In the genomic region with DNA sequence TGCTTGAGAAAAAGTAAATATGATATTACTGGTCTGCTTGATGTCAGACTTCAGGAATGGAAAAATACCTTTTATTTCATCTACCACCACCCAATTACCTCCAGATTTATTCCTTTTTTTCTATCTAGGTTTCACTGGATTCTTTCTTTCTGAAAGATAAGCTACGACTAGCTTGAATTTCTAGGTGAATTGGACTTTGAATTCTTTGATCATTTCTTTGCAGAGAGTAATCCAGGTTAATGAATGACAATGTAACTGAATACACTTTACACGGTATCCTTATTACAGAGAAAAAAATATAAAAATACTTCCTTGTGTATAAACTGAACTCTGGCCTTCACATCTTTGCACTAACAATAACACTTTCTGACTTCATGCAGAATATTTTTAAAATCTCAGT, we compare ENCODE assay signal across 24 cellular contexts. TPM values are rescaled to one million over a fixed set of nuclear protein-coding genes. Genes with fewer than 3 reads are reported as not detected.
DNase-seq lines count a peak whose midpoint lies in the region; ATAC-seq and TF ChIP-seq lines count a peak whose summit lies in the region.
"Had no signal": no experiment of that assay in that cellular context is flagged by ENCODE, and none has a peak within 500 bp of the region (broad histone marks: within the 10 kb centered on the region; RNA-seq: fewer than 3 reads in every experiment).

No MANE protein-coding gene starts in this region.

- H3K4me3 ChIP-seq in GM23338 (no peak overlapping the region), body of pancreas (no peak overlapping the region), smooth muscle cell (peak overlapping the region; percentile 17)
- H3K4me3 ChIP-seq: GM12878, heart right ventricle, spleen had no signal

- H3K27ac ChIP-seq in GM23338 (ENCODE audit: low read depth) (no peak overlapping the region), body of pancreas (peak overlapping the region in 3 of 4 donors; percentile 78 to 87 (median 82)), smooth muscle cell (ENCODE audit: low read depth) (no peak overlapping the region)
- H3K27ac ChIP-seq: brain microvascular endothelial cell, C4-2B, foreskin keratinocyte, heart right ventricle, KMS-11, spleen had no signal

- H3K4me2 ChIP-seq in GM23338 (peak overlapping the region; percentile 29; the same call in 1 of the 2 replicates), smooth muscle cell (no peak overlapping the region)
- H3K4me2 ChIP-seq: KMS-11 had no signal

- no peak for ATAC-seq in GM23338
- ATAC-seq in body of pancreas: peak; percentile 98
- peak; percentile 91 for ATAC-seq in left lobe of liver
- ATAC-seq: foreskin keratinocyte; GM12878; heart right ventricle; naive thymus-derived CD8-positive, alpha-beta T cell; Panc1 had no signal

- H3K79me2 ChIP-seq in GM23338 (replicated peaks; ENCODE audit: insufficient read depth) (no peaks in the 10 kb centered on the region), smooth muscle cell (ENCODE audit: low read depth) (no peaks in the 10 kb centered on the region)

- H3K36me3 Mint-ChIP-seq in GM23338 (ENCODE audit: low read depth): peaks cover 3% of the 10 kb centered on the region; the same call in 2 of the 3 replicates
- H3K36me3 Mint-ChIP-seq: naive thymus-derived CD8-positive, alpha-beta T cell had no signal

- no peak for TF ChIP-seq POLR2A in body of pancreas (IDR thresholded peaks at IDR 0.05)

- H3K27me3 Mint-ChIP-seq in GM23338 (ENCODE audit: insufficient read depth, low read depth, poor library complexity): no peaks in the 10 kb centered on the region
- H3K27me3 Mint-ChIP-seq: naive thymus-derived CD8-positive, alpha-beta T cell had no signal

- intact Hi-C loops in body of pancreas (cut with DNase I): no loop called here

- H3K9me3 Mint-ChIP-seq in GM23338: no peaks in the 10 kb centered on the region
- H3K9me3 Mint-ChIP-seq: naive thymus-derived CD8-positive, alpha-beta T cell had no signal

- H3K27me3 ChIP-seq in GM23338 (ENCODE audit: insufficient read depth) (no peaks in the 10 kb centered on the region), body of pancreas (no peaks in the 10 kb centered on the region), smooth muscle cell (ENCODE audit: low read depth) (no peaks in the 10 kb centered on the region)
- H3K27me3 ChIP-seq: brain microvascular endothelial cell, foreskin keratinocyte, heart right ventricle, spleen had no signal

- peak overlapping the region; percentile 65 for H3K27ac Mint-ChIP-seq in GM23338
- H3K27ac Mint-ChIP-seq: naive thymus-derived CD8-positive, alpha-beta T cell had no signal

- no peaks in the 10 kb centered on the region for H3K9me2 ChIP-seq in GM23338 (ENCODE audit: insufficient read depth)

- no peak overlapping the region; the same call in 2 of the 3 replicates for H3K4me3 Mint-ChIP-seq in GM23338
- H3K4me3 Mint-ChIP-seq: naive thymus-derived CD8-positive, alpha-beta T cell had no signal

- H3K9me3 ChIP-seq in body of pancreas (no peaks in the 10 kb centered on the region), smooth muscle cell (replicated peaks; ENCODE audit: low read depth) (no peaks in the 10 kb centered on the region)
- H3K9me3 ChIP-seq: heart right ventricle, spleen had no signal

- H3F3A ChIP-seq in GM23338 (replicated peaks; ENCODE audit: low read depth): no peaks in the 10 kb centered on the region
- peaks cover 7% of the 10 kb centered on the region for H3F3A ChIP-seq in smooth muscle cell (ENCODE audit: low read depth)

- no peak overlapping the region for H2AFZ ChIP-seq in GM23338
- H2AFZ ChIP-seq in smooth muscle cell (ENCODE audit: low read depth): no peak overlapping the region

- DNase-seq in GM23338 (ENCODE audit: low spot score) (no peak), body of pancreas (no peak), left lobe of liver (ENCODE audit: low spot score) (no peak), smooth muscle cell (lab: John Stamatoyannopoulos, UW; ENCODE audit: unreplicated experiment) (no peak), NCI-H748 treated with DMSO at 0.1 percent for 48 hours (lab: John Stamatoyannopoulos, UW) (no peak), NCI-H1694 (lab: John Stamatoyannopoulos, UW) (no peak)
- DNase-seq in activated CD4-positive, alpha-beta T cell treated with anti-CD3 and anti-CD28 coated beads, Interleukin-2, amount 50 U/mL, for 1 hour: no peak
- DNase-seq: activated CD4-positive, alpha-beta T cell treated with anti-CD3 and anti-CD28 coated beads, Interleukin-2, amount 50 U/mL, for 48 hours; activated CD4-positive, CD25-positive, alpha-beta regulatory T cell; activated naive CD4-positive, alpha-beta T cell treated with Interleukin-2 at 50 U/mL for 16 hours; brain microvascular endothelial cell; effector CD4-positive, alpha-beta T cell; foreskin keratinocyte; heart right ventricle; naive thymus-derived CD8-positive, alpha-beta T cell; occipital lobe; SIG-M5; spleen; T1000; trophoblast cell had no signal

- H3K9ac ChIP-seq in smooth muscle cell (ENCODE audit: low read depth): no peak overlapping the region
- H3K9ac ChIP-seq: KMS-11 had no signal

- H3K4me1 ChIP-seq in GM23338 (ENCODE audit: insufficient read depth) (peaks cover 34% of the 10 kb centered on the region), body of pancreas (peaks cover 29% of the 10 kb centered on the region), smooth muscle cell (ENCODE audit: low read depth) (no peaks in the 10 kb centered on the region)
- H3K4me1 ChIP-seq: foreskin keratinocyte, heart right ventricle, spleen had no signal

- H4K20me1 ChIP-seq in GM23338 (replicated peaks; ENCODE audit: insufficient read depth) (no peaks in the 10 kb centered on the region), smooth muscle cell (ENCODE audit: low read depth) (no peaks in the 10 kb centered on the region)

- peaks cover 33% of the 10 kb centered on the region for H3K4me1 Mint-ChIP-seq in GM23338
- H3K4me1 Mint-ChIP-seq: naive thymus-derived CD8-positive, alpha-beta T cell had no signal

- 16 to 21% methylated on average over 2 of the region's 2 CpGs for WGBS in body of pancreas, 2 donors
- 91% methylated on average over 2 of the region's 2 CpGs for WGBS in smooth muscle cell (ENCODE audit: low lambda C conversion rate)

- H3K36me3 ChIP-seq in GM23338 (ENCODE audit: insufficient read depth): no peaks in the 10 kb centered on the region
- H3K36me3 ChIP-seq in body of pancreas (replicated peaks in 1 of 2; ENCODE audit: insufficient read depth in 1 of 2, low read depth in 2 of 2): no peaks in the 10 kb centered on the region
- no peaks in the 10 kb centered on the region for H3K36me3 ChIP-seq in smooth muscle cell (ENCODE audit: low read depth)
- H3K36me3 ChIP-seq: brain microvascular endothelial cell, heart right ventricle, spleen had no signal

- TF ChIP-seq CTCF in GM23338 (conservative IDR thresholded peaks at IDR 0.05; ENCODE audit: low read depth in 2 of 2): no peak
- no peak for TF ChIP-seq CTCF in body of pancreas (IDR thresholded peaks at IDR 0.05)
- TF ChIP-seq CTCF in smooth muscle cell (IDR thresholded peaks at IDR 0.05; ENCODE audit: borderline replicate concordance, insufficient read depth, poor library complexity, severe bottlenecking): no peak

TF ChIP-seq in GM23338, 12 proteins besides CTCF, POLR2A, EP300 and RAD21 (continues in another document):
- TF ChIP-seq ZNF331 (CRISPR knock-in tag; IDR thresholded peaks at IDR 0.05; ENCODE audit: low read depth): no peak

RNA-seq across cellular contexts. Expression of a gene that starts 59.5 kb away (rescaled TPM):
- total RNA-seq in GM23338 (2014; rRNA removed; shearing (Covaris generic)): 36.6 and 51.7 TPM in 2 replicates
- polyA plus RNA-seq in GM23338 (2016; fragmentation: Nextera tagmentation; extraction: Ambion mirVana) (7.0 and 7.3 TPM in 2 replicates), smooth muscle cell (3.5 and 6.2 TPM in 2 replicates)
- total RNA-seq in body of pancreas (1 to 10 TPM; 6.9 to 7.5 TPM), left lobe of liver (0.43 TPM), smooth muscle cell (26.8 and 36.5 TPM in 2 replicates)

Comparison
In these comparisons a context has a peak if more than half of its experiments do, and no peak if none do; other contexts are left out.
1. H3K27ac ChIP-seq: peak in body of pancreas (3 of 4); none in GM23338 (single experiment) and smooth muscle cell (single experiment).